1 cellular context compared by ENCODE assay signal in genomic region chr21:42459065-42459430, GRCh38.
TF ChIP-seq lines count a peak whose summit lies in the region.

No MANE protein-coding gene starts in this region.

TF ChIP-seq in K562, 482 proteins besides CTCF, POLR2A, EP300 and RAD21:
- peak; percentile 44 for TF ChIP-seq TAL1 (IDR thresholded peaks at IDR 0.05)
- no peak for TF ChIP-seq ZNF280B (CRISPR knock-in tag; IDR thresholded peaks at IDR 0.05)
- TF ChIP-seq TEAD4 (IDR thresholded peaks at IDR 0.05; ENCODE audit: low read length), result peak; percentile 35; the same call in 1 of the 2 replicates
- TF ChIP-seq TEAD4 (CRISPR knock-in tag; IDR thresholded peaks at IDR 0.05; ENCODE audit: borderline replicate concordance), result no peak
- peak; percentile 41; the same call in 1 of the 2 replicates for TF ChIP-seq ARID1B (IDR thresholded peaks at IDR 0.05)
- peak; percentile 25; the same call in 1 of the 2 replicates for TF ChIP-seq ZFX (CRISPR knock-in tag; IDR thresholded peaks at IDR 0.05)
- TF ChIP-seq CBFA2T3 (IDR thresholded peaks at IDR 0.05), result peak; percentile 57
- no peak for TF ChIP-seq KAT7 (CRISPR knock-in tag; IDR thresholded peaks at IDR 0.05; ENCODE audit: borderline replicate concordance)
- no peak for TF ChIP-seq FOXP4 (CRISPR knock-in tag; IDR thresholded peaks at IDR 0.05; ENCODE audit: borderline replicate concordance)
- peak; percentile 62 for TF ChIP-seq TCF3 (CRISPR knock-in tag; IDR thresholded peaks at IDR 0.05)
- peak; percentile 8; the same call in 1 of the 2 replicates for TF ChIP-seq CBFA2T2 (conservative IDR thresholded peaks at IDR 0.05)
